Comparison of ENCODE assay signal across 9 cellular contexts in the genomic region with DNA sequence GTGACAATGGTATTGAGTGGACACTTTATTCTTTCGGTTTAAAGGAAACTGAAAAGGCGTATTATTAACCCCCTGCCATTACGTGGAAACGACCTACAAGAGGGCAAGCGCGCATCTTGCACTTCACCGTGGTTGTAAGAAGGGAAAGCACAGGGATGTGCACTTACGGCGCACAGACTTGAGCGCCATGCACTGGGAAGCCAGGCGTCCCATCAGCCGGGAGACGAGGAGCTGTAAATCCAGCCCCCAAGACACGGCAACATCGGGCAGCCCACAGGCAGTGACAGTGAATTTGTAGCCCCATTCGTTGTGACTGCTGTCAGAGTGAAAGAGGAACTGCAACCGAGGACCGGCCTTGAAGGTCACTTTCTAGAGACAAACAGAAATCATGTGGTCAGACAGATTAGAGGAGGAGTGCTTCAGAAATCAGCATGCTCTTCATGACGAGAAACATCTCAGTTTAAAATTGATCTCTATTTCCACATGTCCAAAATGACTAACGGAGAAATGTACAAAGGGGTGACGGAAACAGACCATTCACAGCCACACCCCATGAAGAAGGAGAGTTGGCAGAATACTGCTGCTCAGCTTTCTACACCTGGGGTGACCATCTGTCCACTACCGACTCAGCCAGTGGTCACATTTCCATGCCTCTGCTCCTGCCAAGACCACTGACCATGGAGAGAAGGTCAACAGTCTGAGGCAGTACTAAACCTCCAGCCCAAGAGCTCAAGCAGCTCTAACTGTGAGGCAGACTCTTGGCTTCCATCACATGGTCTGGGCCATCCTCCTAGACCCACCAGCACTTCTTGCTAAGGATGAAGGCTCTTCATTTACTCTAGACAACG.
A peak's percentile ranks its signal among the peaks of the same experiment; 100 is the strongest.
DNase-seq lines count a peak whose midpoint lies in the region; ATAC-seq, FAIRE-seq and TF ChIP-seq lines count a peak whose summit lies in the region.
"Had no signal": no experiment of that assay in that cellular context is flagged by ENCODE, and none has a peak within 500 bp of the region (broad histone marks: within the 10 kb centered on the region; RNA-seq: fewer than 3 reads in every experiment).

No MANE protein-coding gene starts in this region.

- no peaks in the 10 kb centered on the region for H3K4me1 Mint-ChIP-seq in activated T-cell treated with anti-CD3 and anti-CD28 coated beads, Interleukin-2, amount 50 U/mL, for 24 hours (ENCODE audit: low read depth)
- peaks cover 2% of the 10 kb centered on the region for H3K4me1 Mint-ChIP-seq in activated T-cell treated with anti-CD3 and anti-CD28 coated beads, Interleukin-2, amount 50 U/mL, for 4 hours (ENCODE audit: low read depth)
- H3K4me1 Mint-ChIP-seq in natural killer cell treated with Interleukin-12 subunit alpha and Interleukin-12 subunit beta and Interleukin-15 and Interleukin-18, amount 100 ng/mL, for 72 hours (ENCODE audit: low read depth in 2 of 2): no peaks in the 10 kb centered on the region

- TF ChIP-seq POLR2A in K562 (conservative IDR thresholded peaks at IDR 0.05): no peak

- no peaks in the 10 kb centered on the region for H3K79me2 ChIP-seq in K562 (ENCODE audit: control insufficient read depth, insufficient read depth, low read length)

- H3K4me3 Mint-ChIP-seq in activated T-cell treated with anti-CD3 and anti-CD28 coated beads, Interleukin-2, amount 50 U/mL, for 24 hours: no peak overlapping the region
- no peak overlapping the region for H3K4me3 Mint-ChIP-seq in activated T-cell treated with anti-CD3 and anti-CD28 coated beads, Interleukin-2, amount 50 U/mL, for 4 hours
- no peak overlapping the region for H3K4me3 Mint-ChIP-seq in natural killer cell treated with Interleukin-12 subunit alpha and Interleukin-12 subunit beta and Interleukin-15 and Interleukin-18, amount 100 ng/mL, for 72 hours
- H3K4me3 Mint-ChIP-seq: T-helper 1 cell treated with Interleukin-12 subunit alpha and Interleukin-12 subunit beta and Interleukin-4 antibody, amounts not matched to agents 30 μg/mL and 1 μg/mL, for 36 hours had no signal

- peaks cover 96% of the 10 kb centered on the region for H3K36me3 Mint-ChIP-seq in activated T-cell treated with anti-CD3 and anti-CD28 coated beads, Interleukin-2, amount 50 U/mL, for 24 hours (ENCODE audit: low read depth)
- peaks cover 56% of the 10 kb centered on the region for H3K36me3 Mint-ChIP-seq in activated T-cell treated with anti-CD3 and anti-CD28 coated beads, Interleukin-2, amount 50 U/mL, for 4 hours (ENCODE audit: insufficient read depth)
- H3K36me3 Mint-ChIP-seq in natural killer cell treated with Interleukin-12 subunit alpha and Interleukin-12 subunit beta and Interleukin-15 and Interleukin-18, amount 100 ng/mL, for 72 hours: peaks cover 49% of the 10 kb centered on the region

- FAIRE-seq in K562 (lab: Jason Lieb, UNC): no peak

- no peak for TF ChIP-seq CTCF in K562 (IDR thresholded peaks at IDR 0.05 in 2 of 3, conservative IDR thresholded peaks at IDR 0.05 in 1 of 3; ENCODE audit: insufficient read depth in 2 of 3, low read depth in 1 of 3, low read length in 3 of 3)

- no peak for ATAC-seq in activated T-cell treated with anti-CD3 and anti-CD28 coated beads, Interleukin-2, amount 50 U/mL, for 4 hours
- ATAC-seq in HG03108 (IDR thresholded peaks at IDR 0.05; ENCODE audit: unreplicated experiment) (peak; percentile 84), K562 (no peak)
- no peak for ATAC-seq in natural killer cell treated with Interleukin-12 subunit alpha and Interleukin-12 subunit beta and Interleukin-15 and Interleukin-18, amount 100 ng/mL, for 72 hours

- H2AFZ ChIP-seq in K562 (ENCODE audit: low read depth, low read length): no peak overlapping the region

- peak overlapping the region; percentile 53 for H3K27ac Mint-ChIP-seq in activated T-cell treated with anti-CD3 and anti-CD28 coated beads, Interleukin-2, amount 50 U/mL, for 24 hours
- no peak overlapping the region for H3K27ac Mint-ChIP-seq in natural killer cell treated with Interleukin-12 subunit alpha and Interleukin-12 subunit beta and Interleukin-15 and Interleukin-18, amount 100 ng/mL, for 72 hours
- H3K27ac Mint-ChIP-seq: T-helper 1 cell treated with Interleukin-12 subunit alpha and Interleukin-12 subunit beta and Interleukin-4 antibody, amounts not matched to agents 30 μg/mL and 1 μg/mL, for 36 hours had no signal

- TF ChIP-seq RAD21 in K562 (CRISPR knock-in tag; conservative IDR thresholded peaks at IDR 0.05 in 1 of 2, IDR thresholded peaks at IDR 0.05 in 1 of 2): no peak

- DNase-seq in activated T-cell treated with anti-CD3 and anti-CD28 coated beads, Interleukin-2, amount 50 U/mL, for 24 hours: no peak
- DNase-seq in activated T-cell treated with anti-CD3 and anti-CD28 coated beads, Interleukin-2, amount 50 U/mL, for 4 hours: no peak
- DNase-seq in K562 (ENCODE audit: extremely low read depth in 1 of 4, low spot score in 3 of 4) (no peak), substantia nigra (lab: John Stamatoyannopoulos, UW) (peak in 20 of 49 donors; percentile 4 to 40 (median 16)), Kasumi-1 (lab: John Stamatoyannopoulos, UW) (no peak), NK-92 (lab: John Stamatoyannopoulos, UW; ENCODE audit: unreplicated experiment) (no peak)
- no peak for DNase-seq in natural killer cell treated with Interleukin-12 subunit alpha and Interleukin-12 subunit beta and Interleukin-15 and Interleukin-18, amount 100 ng/mL, for 72 hours (ENCODE audit: low spot score)

- WGBS in K562 (ENCODE audit: insufficient coverage, low coverage, missing lambda C conversion rate): 85% methylated on average over 20 of the region's 23 CpGs

- no peaks in the 10 kb centered on the region for H3K4me1 ChIP-seq in K562 (replicated peaks in 1 of 2; ENCODE audit: control insufficient read depth in 2 of 2, insufficient read depth in 2 of 2, low read length in 2 of 2)

- BruUV-seq in K562 (replicated peaks; lab: Mats Ljungman, UMichigan): no TSS peak

- H3K27me3 ChIP-seq in K562 (ENCODE audit: control insufficient read depth in 2 of 2, insufficient read depth in 2 of 2, low read length in 2 of 2): no peaks in the 10 kb centered on the region

- H3K27ac ChIP-seq in K562 (ENCODE audit: extremely low read depth, low read depth, low read length): no peak overlapping the region
- H3K27ac ChIP-seq in substantia nigra (ENCODE audit: low read depth, low read length, poor library complexity, severe bottlenecking): peak overlapping the region; percentile 39

- POLR2A ChIA-PET in K562 (lab: Yijun Ruan, JAX): interaction anchor here (0.6 kb wide), 1 partner anchor 18 kb away, joined by 3 read pairs; no protein-coding TSS in a partner anchor

- H3K36me3 ChIP-seq in K562 (ENCODE audit: control insufficient read depth, insufficient read depth, low read length): peaks cover 89% of the 10 kb centered on the region; the same call in 2 of the 3 replicates

- intact Hi-C loops in K562 (cut with micrococcal nuclease): loop anchor here (10.0 kb wide), 3 partner anchors 59 to 339 kb away; a partner anchor contains a TSS

- H3K27me3 Mint-ChIP-seq in activated T-cell treated with anti-CD3 and anti-CD28 coated beads, Interleukin-2, amount 50 U/mL, for 24 hours: no peaks in the 10 kb centered on the region
- no peaks in the 10 kb centered on the region for H3K27me3 Mint-ChIP-seq in activated T-cell treated with anti-CD3 and anti-CD28 coated beads, Interleukin-2, amount 50 U/mL, for 4 hours (ENCODE audit: low read depth)
- no peaks in the 10 kb centered on the region for H3K27me3 Mint-ChIP-seq in natural killer cell treated with Interleukin-12 subunit alpha and Interleukin-12 subunit beta and Interleukin-15 and Interleukin-18, amount 100 ng/mL, for 72 hours

- H3K9me3 ChIP-seq in K562 (replicated peaks; ENCODE audit: control insufficient read depth, insufficient read depth, low read depth, low read length): no peaks in the 10 kb centered on the region

- H4K20me1 ChIP-seq in K562 (replicated peaks; ENCODE audit: control insufficient read depth, insufficient read depth, low read length): no peaks in the 10 kb centered on the region

- in situ Hi-C loops in K562 (cut with MboI): no loop called here

- H3K4me3 ChIP-seq in K562: no peak overlapping the region

- CTCF ChIA-PET in K562 (lab: Yijun Ruan, JAX; ENCODE audit: low intra/inter-chr PET ratio): no interaction called here

- TF ChIP-seq EP300 in K562 (IDR thresholded peaks at IDR 0.05; ENCODE audit: low read length): no peak

- no peaks in the 10 kb centered on the region for H3K9me1 ChIP-seq in K562 (ENCODE audit: control insufficient read depth, insufficient read depth, low read length)

- no peak overlapping the region for H3K9ac ChIP-seq in K562 (ENCODE audit: insufficient read depth in 1 of 2, low read depth in 2 of 2, low read length in 2 of 2)

- no peaks in the 10 kb centered on the region for H3K9me3 Mint-ChIP-seq in activated T-cell treated with anti-CD3 and anti-CD28 coated beads, Interleukin-2, amount 50 U/mL, for 24 hours
- no peaks in the 10 kb centered on the region for H3K9me3 Mint-ChIP-seq in activated T-cell treated with anti-CD3 and anti-CD28 coated beads, Interleukin-2, amount 50 U/mL, for 4 hours
- no peaks in the 10 kb centered on the region for H3K9me3 Mint-ChIP-seq in natural killer cell treated with Interleukin-12 subunit alpha and Interleukin-12 subunit beta and Interleukin-15 and Interleukin-18, amount 100 ng/mL, for 72 hours
- H3K9me3 Mint-ChIP-seq: T-helper 1 cell treated with Interleukin-12 subunit alpha and Interleukin-12 subunit beta and Interleukin-4 antibody, amounts not matched to agents 30 μg/mL and 1 μg/mL, for 36 hours had no signal

- no peak overlapping the region for H3K4me2 ChIP-seq in K562 (ENCODE audit: insufficient read depth, low read length)

TF ChIP-seq in K562, 482 proteins besides CTCF, POLR2A, EP300 and RAD21:
- TF ChIP-seq BRCA1 (IDR thresholded peaks at IDR 0.05): no peak
- TF ChIP-seq BRCA1 (CRISPR knock-in tag; IDR thresholded peaks at IDR 0.05): no peak
- TF ChIP-seq SPI1 (IDR thresholded peaks at IDR 0.05; ENCODE audit: borderline replicate concordance, low read depth, low read length): peak; percentile 76; the same call in 1 of the 2 replicates
